ENCODE assay signal across 1 cellular context in the genomic region with DNA sequence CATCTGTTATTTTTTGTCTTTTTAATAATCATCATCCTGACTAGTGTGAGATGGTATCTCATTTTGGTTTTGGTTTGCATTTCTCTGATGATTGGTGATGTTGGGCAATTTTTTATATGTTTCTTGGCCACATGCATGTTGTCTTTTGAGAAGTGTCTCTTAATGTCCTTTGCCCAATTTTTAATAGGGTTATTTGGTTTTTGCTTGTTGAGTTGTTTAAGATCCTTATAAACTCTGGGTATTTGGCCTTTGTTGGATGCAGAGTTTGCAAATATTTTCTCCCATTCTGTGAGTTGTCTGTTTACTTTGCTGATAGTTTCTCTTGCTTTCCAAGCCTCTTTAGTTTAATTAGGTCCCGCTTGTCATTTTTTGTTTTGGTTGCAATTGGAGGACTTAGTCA.
TF ChIP-seq lines count a peak whose summit lies in the region.

No MANE protein-coding gene starts in this region.

TF ChIP-seq in IMR-90, 13 proteins besides CTCF, POLR2A, EP300 and RAD21 (continued from another document):
- TF ChIP-seq, protein P1, sequence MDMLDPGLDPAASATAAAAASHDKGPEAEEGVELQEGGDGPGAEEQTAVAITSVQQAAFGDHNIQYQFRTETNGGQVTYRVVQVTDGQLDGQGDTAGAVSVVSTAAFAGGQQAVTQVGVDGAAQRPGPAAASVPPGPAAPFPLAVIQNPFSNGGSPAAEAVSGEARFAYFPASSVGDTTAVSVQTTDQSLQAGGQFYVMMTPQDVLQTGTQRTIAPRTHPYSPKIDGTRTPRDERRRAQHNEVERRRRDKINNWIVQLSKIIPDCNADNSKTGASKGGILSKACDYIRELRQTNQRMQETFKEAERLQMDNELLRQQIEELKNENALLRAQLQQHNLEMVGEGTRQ (IDR thresholded peaks at IDR 0.05; ENCODE audit: low read depth, low read length), result no peak
- TF ChIP-seq RCOR1 (IDR thresholded peaks at IDR 0.05; ENCODE audit: insufficient replicate concordance, low read length) (no peak), NFE2L2 (IDR thresholded peaks at IDR 0.05; ENCODE audit: low read depth, low read length) (no peak)
